ENCODE assay signal across 20 cellular contexts in genomic region chr20:23695068-23695395, GRCh38. TPM values are rescaled to one million over a fixed set of nuclear protein-coding genes. Genes with fewer than 3 reads are reported as not detected.
"Had no signal": no experiment of that assay in that cellular context is flagged by ENCODE, and none has a peak within 500 bp of the region (broad histone marks: within the 10 kb centered on the region; RNA-seq: fewer than 3 reads in every experiment).

No MANE protein-coding gene starts in this region.

RNA-seq across cellular contexts. Expression of gene CST4, which starts 6.2 kb away (rescaled TPM):
- total RNA-seq: activated CD4-positive, alpha-beta memory T cell treated with anti-CD3 and anti-CD28 coated beads, Interleukin-2, amount 10 ng/mL, durations not matched to agents 7 days and 5 days; activated CD4-positive, alpha-beta T cell treated with anti-CD3 and anti-CD28 coated beads, Interleukin-2, amount 10 ng/mL, durations not matched to agents 24 days and 14 days; activated naive CD4-positive, alpha-beta T cell treated with anti-CD3 and anti-CD28 coated beads for 36 hours; activated naive CD8-positive, alpha-beta T cell treated with anti-CD3 and anti-CD28 coated beads, Interleukin-2, amount 10 ng/mL, durations not matched to agents 7 days and 5 days; activated T-cell treated with anti-CD3 and anti-CD28 coated beads, Interleukin-2, amount 50 U/mL, for 72 hours; bronchial epithelial cell; colonic mucosa; dorsolateral prefrontal cortex; esophagus muscularis mucosa; gastroesophageal sphincter; left lobe of liver; lower lobe of right lung; naive thymus-derived CD4-positive, alpha-beta T cell; osteoblast; posterior vena cava; right atrium auricular region; subcutaneous adipose tissue; T-helper 17 cell; upper lobe of left lung had no signal
- polyA plus RNA-seq: keratinocyte; naive thymus-derived CD4-positive, alpha-beta T cell had no signal

RNA-seq across cellular contexts. Expression of gene CST1, which starts 55.7 kb away (rescaled TPM):
- total RNA-seq: activated CD4-positive, alpha-beta memory T cell treated with anti-CD3 and anti-CD28 coated beads, Interleukin-2, amount 10 ng/mL, durations not matched to agents 7 days and 5 days; activated CD4-positive, alpha-beta T cell treated with anti-CD3 and anti-CD28 coated beads, Interleukin-2, amount 10 ng/mL, durations not matched to agents 24 days and 14 days; activated naive CD4-positive, alpha-beta T cell treated with anti-CD3 and anti-CD28 coated beads for 36 hours; activated naive CD8-positive, alpha-beta T cell treated with anti-CD3 and anti-CD28 coated beads, Interleukin-2, amount 10 ng/mL, durations not matched to agents 7 days and 5 days; activated T-cell treated with anti-CD3 and anti-CD28 coated beads, Interleukin-2, amount 50 U/mL, for 72 hours; bronchial epithelial cell; colonic mucosa; esophagus muscularis mucosa; gastroesophageal sphincter; left lobe of liver; lower lobe of right lung; naive thymus-derived CD4-positive, alpha-beta T cell; osteoblast; posterior vena cava; right atrium auricular region; subcutaneous adipose tissue; T-helper 17 cell; upper lobe of left lung had no signal
- polyA plus RNA-seq: keratinocyte; naive thymus-derived CD4-positive, alpha-beta T cell had no signal
